ENCODE assay signal across 1 cellular context in genomic region chr1:153633747-153634665, GRCh38.
TF ChIP-seq lines count a peak whose summit lies in the region.

Gene CHTOP, plus strand, starts transcription at chr1:153634066. Its CDS starts 2,523 bp downstream, at chr1:153636589.

TF ChIP-seq in HepG2, 621 proteins besides CTCF, POLR2A, EP300 and RAD21 (continued from another document and continues in another):
- TF ChIP-seq TIGD3 (CRISPR knock-in tag; IDR thresholded peaks at IDR 0.05; ENCODE audit: borderline replicate concordance) (no peak), ZNF34 (CRISPR knock-in tag; IDR thresholded peaks at IDR 0.05; ENCODE audit: borderline replicate concordance) (no peak), E2F5 (CRISPR knock-in tag; conservative IDR thresholded peaks at IDR 0.05) (peak; percentile 95), ZBTB39 (CRISPR knock-in tag; IDR thresholded peaks at IDR 0.05) (no peak), GATAD2A (CRISPR knock-in tag; IDR thresholded peaks at IDR 0.05) (peak; percentile 53; the same call in 1 of the 2 replicates), ZBTB34 (CRISPR knock-in tag; IDR thresholded peaks at IDR 0.05) (peak; percentile 32; the same call in 1 of the 2 replicates), ZMYM4 (CRISPR knock-in tag; IDR thresholded peaks at IDR 0.05) (peak; percentile 89), AGO2 (optimal IDR thresholded peaks at IDR 0.05; ENCODE audit: low read depth, low read length) (peak; percentile 99), ZFAT (CRISPR knock-in tag; conservative IDR thresholded peaks at IDR 0.05) (no peak), PHF21A (CRISPR knock-in tag; IDR thresholded peaks at IDR 0.05) (0 out of 2 replicates have a peak, but pooled peaks have one; percentile 71), ZNF720 (CRISPR knock-in tag; IDR thresholded peaks at IDR 0.05) (no peak), ZNF775 (CRISPR knock-in tag; IDR thresholded peaks at IDR 0.05; ENCODE audit: borderline replicate concordance) (no peak), POLR2AphosphoS5 (IDR thresholded peaks at IDR 0.05; ENCODE audit: low read depth, low read length) (peak; percentile 88), ZIK1 (CRISPR knock-in tag; IDR thresholded peaks at IDR 0.05; ENCODE audit: borderline replicate concordance, low read depth) (0 out of 2 replicates have a peak, but pooled peaks have one; percentile 68), TMF1 (CRISPR knock-in tag; IDR thresholded peaks at IDR 0.05; ENCODE audit: low read depth) (peak; percentile 64; the same call in 1 of the 2 replicates), KLF6 (CRISPR knock-in tag; IDR thresholded peaks at IDR 0.05) (peak; percentile 65; the same call in 1 of the 2 replicates), ZNF281 (CRISPR knock-in tag; IDR thresholded peaks at IDR 0.05; ENCODE audit: borderline replicate concordance) (peak; percentile 84), ZBTB4 (CRISPR knock-in tag; IDR thresholded peaks at IDR 0.05; ENCODE audit: borderline replicate concordance) (no peak), MEIS2 (CRISPR knock-in tag; IDR thresholded peaks at IDR 0.05) (no peak), CREBL2 (CRISPR knock-in tag; IDR thresholded peaks at IDR 0.05; ENCODE audit: borderline replicate concordance) (0 out of 2 replicates have a peak, but pooled peaks have one; percentile 65), MXD4 (CRISPR knock-in tag; IDR thresholded peaks at IDR 0.05) (0 out of 2 replicates have a peak, but pooled peaks have one; percentile 47), CENPBD1 (CRISPR knock-in tag; IDR thresholded peaks at IDR 0.05; ENCODE audit: borderline replicate concordance, low read depth) (0 out of 2 replicates have a peak, but pooled peaks have one; percentile 79), KDM5A (IDR thresholded peaks at IDR 0.05; ENCODE audit: borderline replicate concordance, low read length) (peak; percentile 76; the same call in 1 of the 2 replicates), PAX8 (CRISPR knock-in tag; IDR thresholded peaks at IDR 0.05; ENCODE audit: borderline replicate concordance) (no peak), ZNF660 (CRISPR knock-in tag; IDR thresholded peaks at IDR 0.05; ENCODE audit: borderline replicate concordance, low read depth) (no peak), ZNF235 (CRISPR knock-in tag; IDR thresholded peaks at IDR 0.05; ENCODE audit: borderline replicate concordance) (0 out of 2 replicates have a peak, but pooled peaks have one; percentile 66), REST (IDR thresholded peaks at IDR 0.05; ENCODE audit: borderline replicate concordance in 1 of 2, low read depth in 1 of 2, low read length in 2 of 2) (peak in 1 of 2 experiments; percentile 12; a peak in 1 of 4 replicates), SOX6 (IDR thresholded peaks at IDR 0.05) (no peak), SOX6 (CRISPR knock-in tag; IDR thresholded peaks at IDR 0.05) (peak; percentile 67; the same call in 1 of the 2 replicates), PHF20 (CRISPR knock-in tag; IDR thresholded peaks at IDR 0.05) (peak; percentile 69), ZNF605 (CRISPR knock-in tag; IDR thresholded peaks at IDR 0.05) (peak; percentile 95), ONECUT2 (CRISPR knock-in tag; IDR thresholded peaks at IDR 0.05) (no peak), SSRP1 (CRISPR knock-in tag; IDR thresholded peaks at IDR 0.05) (no peak), ZNF331 (CRISPR knock-in tag; IDR thresholded peaks at IDR 0.05) (peak; percentile 55; the same call in 1 of the 2 replicates), ZNF724P (CRISPR knock-in tag; IDR thresholded peaks at IDR 0.05; ENCODE audit: borderline replicate concordance) (no peak), BRD4 (CRISPR knock-in tag; IDR thresholded peaks at IDR 0.05) (peak; percentile 78; the same call in 1 of the 2 replicates), MXD1 (CRISPR knock-in tag; IDR thresholded peaks at IDR 0.05) (no peak), ZBTB38 (CRISPR knock-in tag; IDR thresholded peaks at IDR 0.05) (peak; percentile 50; the same call in 1 of the 2 replicates), POLR2AphosphoS2 (IDR thresholded peaks at IDR 0.05; ENCODE audit: low read depth, low read length) (no peak), RFX5 (IDR thresholded peaks at IDR 0.05; ENCODE audit: low read depth, low read length) (0 out of 2 replicates have a peak, but pooled peaks have one; percentile 4)
